13 cellular contexts compared by ENCODE assay signal in genomic region chr1:154342132-154342531, GRCh38. TPM values are rescaled to one million over a fixed set of nuclear protein-coding genes. Genes with fewer than 3 reads are reported as not detected.
A peak's percentile ranks its signal among the peaks of the same experiment; 100 is the strongest.
DNase-seq lines count a peak whose midpoint lies in the region; ATAC-seq lines count a peak whose summit lies in the region.
"Had no signal": no experiment of that assay in that cellular context is flagged by ENCODE, and none has a peak within 500 bp of the region (broad histone marks: within the 10 kb centered on the region; RNA-seq: fewer than 3 reads in every experiment).

No MANE protein-coding gene starts in this region.

- H4K8ac ChIP-seq in neuronal stem cell (ENCODE audit: low read depth, low read length), result no peak overlapping the region

- no peaks in the 10 kb centered on the region for H3K9me3 ChIP-seq in CD8-positive, alpha-beta memory T cell (ENCODE audit: low read length)
- H3K9me3 ChIP-seq in SJCRH30 (replicated peaks), result no peaks in the 10 kb centered on the region
- H3K9me3 ChIP-seq in neuronal stem cell (replicated peaks in 1 of 2; ENCODE audit: control insufficient read depth in 2 of 2, insufficient read depth in 1 of 2, low read depth in 1 of 2, low read length in 2 of 2), result peaks cover 0 to 2% of the 10 kb centered on the region in 2 donors
- H3K9me3 ChIP-seq: esophagus squamous epithelium had no signal

- H3K27me3 ChIP-seq in CD8-positive, alpha-beta memory T cell (ENCODE audit: insufficient read depth, low read length, poor library complexity, severe bottlenecking), result no peaks in the 10 kb centered on the region
- no peaks in the 10 kb centered on the region for H3K27me3 ChIP-seq in SJCRH30
- no peaks in the 10 kb centered on the region for H3K27me3 ChIP-seq in neuronal stem cell (ENCODE audit: control insufficient read depth in 3 of 3, insufficient read depth in 3 of 3, low read depth in 1 of 3, low read length in 3 of 3)
- H3K27me3 ChIP-seq: esophagus squamous epithelium, hepatocyte had no signal

- CTCF ChIA-PET in CD8-positive, alpha-beta memory T cell (lab: Charles Lee), result interaction anchor here (0.5 to 26.4 kb wide), 3 partner anchors 9 to 522 kb away, joined by 5 to 591 read pairs (median 7); partner anchors contain the start of genes AQP10 and ATP8B2

- H3K4me1 Mint-ChIP-seq in CD8-positive, alpha-beta memory T cell, result peaks cover 91 to 98% (median 93%) of the 10 kb centered on the region in 3 donors
- peaks cover 83% of the 10 kb centered on the region for H3K4me1 Mint-ChIP-seq in activated naive CD8-positive, alpha-beta T cell treated with anti-CD3 and anti-CD28 coated beads, Interleukin-2, amount 50 U/mL, for 24 hours

- peak overlapping the region; percentile 13 for H3K4ac ChIP-seq in neuronal stem cell (ENCODE audit: low read length)

- H2BK12ac ChIP-seq in neuronal stem cell (ENCODE audit: low read length), result no peak overlapping the region

- H3K4me3 Mint-ChIP-seq in CD8-positive, alpha-beta memory T cell, result peak overlapping the region; percentile 86 to 92 (median 89)
- H3K4me3 Mint-ChIP-seq in activated naive CD8-positive, alpha-beta T cell treated with anti-CD3 and anti-CD28 coated beads, Interleukin-2, amount 50 U/mL, for 24 hours, result peak overlapping the region; percentile 30

- no peak overlapping the region for H4K91ac ChIP-seq in neuronal stem cell (ENCODE audit: low read depth, low read length, poor library complexity)

- H3K9ac ChIP-seq in neuronal stem cell (ENCODE audit: low read depth, low read length, poor library complexity), result no peak overlapping the region

- no peak overlapping the region for H2BK5ac ChIP-seq in neuronal stem cell (ENCODE audit: low read length)

- H3K4me3 ChIP-seq in CD8-positive, alpha-beta memory T cell (ENCODE audit: low read length), result peak overlapping the region; percentile 73
- H3K4me3 ChIP-seq in SJCRH30 (no peak overlapping the region), neuronal stem cell (ENCODE audit: low read length in 2 of 2) (no peak overlapping the region)
- H3K4me3 ChIP-seq: esophagus squamous epithelium, hepatocyte had no signal

- H3K23ac ChIP-seq in neuronal stem cell (ENCODE audit: low read depth, low read length, poor library complexity), result no peak overlapping the region

- H3K9me3 Mint-ChIP-seq in CD8-positive, alpha-beta memory T cell, result no peaks in the 10 kb centered on the region
- H3K9me3 Mint-ChIP-seq in activated naive CD8-positive, alpha-beta T cell treated with anti-CD3 and anti-CD28 coated beads, Interleukin-2, amount 50 U/mL, for 24 hours, result no peaks in the 10 kb centered on the region

- peaks cover 0 to 3% of the 10 kb centered on the region in 2 donors for H3K27me3 Mint-ChIP-seq in CD8-positive, alpha-beta memory T cell
- no peaks in the 10 kb centered on the region for H3K27me3 Mint-ChIP-seq in activated naive CD8-positive, alpha-beta T cell treated with anti-CD3 and anti-CD28 coated beads, Interleukin-2, amount 50 U/mL, for 24 hours

- peak overlapping the region; percentile 92 to 99 (median 96) for H3K27ac Mint-ChIP-seq in CD8-positive, alpha-beta memory T cell
- H3K27ac Mint-ChIP-seq in activated naive CD8-positive, alpha-beta T cell treated with anti-CD3 and anti-CD28 coated beads, Interleukin-2, amount 50 U/mL, for 24 hours, result peak overlapping the region; percentile 86

- WGBS in neuronal stem cell (ENCODE audit: extremely low coverage in 2 of 2, insufficient read length in 2 of 2, insufficient replicate concordance in 1 of 2), 2 donors, result no CpG with 5 or more reads among the region's 7 CpGs

- ATAC-seq in activated naive CD8-positive, alpha-beta T cell treated with anti-CD3 and anti-CD28 coated beads, Interleukin-2, amount 50 U/mL, for 24 hours, result no peak
- no peak for ATAC-seq in GM21360 (IDR thresholded peaks at IDR 0.05; ENCODE audit: unreplicated experiment)

- H3K36me3 Mint-ChIP-seq in CD8-positive, alpha-beta memory T cell, result peaks cover 42 to 93% (median 43%) of the 10 kb centered on the region in 3 donors
- H3K36me3 Mint-ChIP-seq in activated naive CD8-positive, alpha-beta T cell treated with anti-CD3 and anti-CD28 coated beads, Interleukin-2, amount 50 U/mL, for 24 hours (ENCODE audit: low read depth), result peaks cover 65% of the 10 kb centered on the region

- H3K79me1 ChIP-seq in neuronal stem cell (ENCODE audit: low read depth, low read length), result peaks cover 5% of the 10 kb centered on the region

- H3K14ac ChIP-seq in neuronal stem cell (ENCODE audit: low read length), result no peak overlapping the region

- H3K4me1 ChIP-seq in CD8-positive, alpha-beta memory T cell (ENCODE audit: insufficient read depth, low read length), result peaks cover 98% of the 10 kb centered on the region
- H3K4me1 ChIP-seq in SJCRH30 (peaks cover 12% of the 10 kb centered on the region), neuronal stem cell (ENCODE audit: control insufficient read depth in 2 of 2, insufficient read depth in 1 of 2, low read depth in 1 of 2, low read length in 2 of 2) (peaks cover 0 to 2% of the 10 kb centered on the region in 2 donors)

- no peak overlapping the region for H3K18ac ChIP-seq in neuronal stem cell (ENCODE audit: low read length)

- H3K36me3 ChIP-seq in CD8-positive, alpha-beta memory T cell (ENCODE audit: insufficient read depth, low read length), result peaks cover 58% of the 10 kb centered on the region
- H3K36me3 ChIP-seq in SJCRH30, result peaks cover 36% of the 10 kb centered on the region
- H3K36me3 ChIP-seq in neuronal stem cell (replicated peaks in 1 of 2; ENCODE audit: control insufficient read depth in 2 of 2, insufficient read depth in 2 of 2, low read length in 2 of 2), result peaks cover 77 to 98% of the 10 kb centered on the region in 2 donors

- no peak overlapping the region for H2AFZ ChIP-seq in neuronal stem cell (ENCODE audit: low read length)
- H2AFZ ChIP-seq: hepatocyte had no signal

- no peak overlapping the region for H2BK15ac ChIP-seq in neuronal stem cell (ENCODE audit: low read length)

- DNase-seq in CD8-positive, alpha-beta memory T cell, result no peak
- DNase-seq in SJCRH30 (peak; percentile 49 to 59), neuronal stem cell (ENCODE audit: low spot score) (no peak), DMS53 (lab: John Stamatoyannopoulos, UW) (no peak), SKM-1 treated with dmso at 0.1 percent for 144 hours (lab: John Stamatoyannopoulos, UW; ENCODE audit: unreplicated experiment) (no peak), cerebellum (ENCODE audit: low spot score) (no peak)
- no peak for DNase-seq in activated naive CD8-positive, alpha-beta T cell treated with anti-CD3 and anti-CD28 coated beads, Interleukin-2, amount 50 U/mL, for 24 hours
- DNase-seq: amniotic stem cell, esophagus squamous epithelium, GDM1, NCI-H226 had no signal

- no peak overlapping the region for H3K4me2 ChIP-seq in neuronal stem cell (ENCODE audit: insufficient read depth, low read length, poor library complexity, severe bottlenecking)
- H3K4me2 ChIP-seq: hepatocyte had no signal

- peak overlapping the region; percentile 59 for H3K27ac ChIP-seq in CD8-positive, alpha-beta memory T cell (ENCODE audit: low read depth, low read length)
- peak overlapping the region; percentile 63 for H3K27ac ChIP-seq in SJCRH30
- H3K27ac ChIP-seq in neuronal stem cell (replicated peaks; ENCODE audit: low read length), result no peak overlapping the region
- H3K27ac ChIP-seq: hepatocyte had no signal

- no peak overlapping the region for H2AK5ac ChIP-seq in neuronal stem cell (ENCODE audit: low read depth, low read length)

- no peak overlapping the region for H2BK120ac ChIP-seq in neuronal stem cell (ENCODE audit: low read depth, low read length)

- POLR2A ChIA-PET in CD8-positive, alpha-beta memory T cell (lab: Charles Lee), result interaction anchor here (1.3 to 2.5 kb wide), 3 partner anchors 7 to 70 kb away, joined by 3 to 22 read pairs (median 10); no protein-coding TSS in a partner anchor

RNA-seq across cellular contexts. Expression of gene ATP8B2, which starts 16.8 kb away (rescaled TPM):
- total RNA-seq in CD8-positive, alpha-beta memory T cell, result 10 to 100 TPM; 71.7 to 72.8 TPM
- 69.9 TPM for polyA plus RNA-seq in CD8-positive, alpha-beta memory T cell
- total RNA-seq in SJCRH30 (2014; rRNA removed; shearing (Covaris generic)), result 21.2 and 25.7 TPM in 2 replicates
- polyA plus RNA-seq in neuronal stem cell (2013, experiment 1 of 2), result 23.7 TPM
- polyA plus RNA-seq in neuronal stem cell (2013, experiment 2 of 2), result 22.1 TPM
- total RNA-seq in cerebellum, result 39.7 TPM

RNA-seq across cellular contexts. Expression of gene AQP10, which starts 21.2 kb away (rescaled TPM):
- not detected for total RNA-seq in CD8-positive, alpha-beta memory T cell
- not detected for polyA plus RNA-seq in CD8-positive, alpha-beta memory T cell
- not detected in 2 replicates for total RNA-seq in SJCRH30 (2014; rRNA removed; shearing (Covaris generic))
- polyA plus RNA-seq in neuronal stem cell (2013, experiment 1 of 2), result not detected
- polyA plus RNA-seq in neuronal stem cell (2013, experiment 2 of 2), result not detected
- not detected for total RNA-seq in cerebellum
- total RNA-seq: esophagus squamous epithelium had no signal

Comparison
In these comparisons a context has a peak if more than half of its experiments do, and no peak if none do; other contexts are left out.
1. DNase-seq: peak in SJCRH30 (2 of 2); none in CD8-positive, alpha-beta memory T cell (0 of 5), activated naive CD8-positive, alpha-beta T cell treated with anti-CD3 and anti-CD28 coated beads, Interleukin-2, amount 50 U/mL, for 24 hours (single experiment), neuronal stem cell (single experiment), DMS53 (single experiment), SKM-1 treated with dmso at 0.1 percent for 144 hours (single experiment) and cerebellum (single experiment).